ENCODE assay signal across 21 cellular contexts in the genomic region with DNA sequence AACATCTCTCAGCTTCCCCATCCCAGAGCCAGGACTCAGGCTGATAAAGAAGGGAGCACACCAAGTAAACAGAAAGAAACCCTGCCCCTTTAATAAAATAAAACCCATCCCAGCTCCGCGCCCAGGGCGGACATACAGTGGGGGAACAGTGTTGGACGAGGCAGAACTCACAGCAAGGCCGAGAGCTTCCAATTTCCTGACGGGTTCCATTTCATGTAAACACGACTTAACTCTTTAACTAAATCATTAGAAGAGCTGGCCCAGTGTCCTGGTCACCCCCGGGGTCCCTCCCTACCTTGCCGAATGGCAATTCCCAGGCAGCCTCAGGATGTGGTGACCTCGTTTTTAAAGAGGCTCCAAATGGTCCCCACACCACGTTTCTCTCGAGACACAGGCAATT.
"Had no signal": no experiment of that assay in that cellular context is flagged by ENCODE, and none has a peak within 500 bp of the region (broad histone marks: within the 10 kb centered on the region; RNA-seq: fewer than 3 reads in every experiment).

No MANE protein-coding gene starts in this region.

- H3K27ac ChIP-seq: epithelial cell of prostate, esophagus muscularis mucosa, gastrocnemius medialis, parathyroid adenoma, psoas muscle, suprapubic skin, thyroid gland, upper lobe of right lung, vagina had no signal

- H3K4me3 ChIP-seq: esophagus muscularis mucosa, gastrocnemius medialis, psoas muscle, smooth muscle cell, suprapubic skin, thyroid gland, upper lobe of right lung, vagina had no signal

- H2AFZ ChIP-seq: parathyroid adenoma had no signal

- H3K9me3 Mint-ChIP-seq: immature natural killer cell; stimulated activated effector memory CD8-positive, alpha-beta T cell treated with anti-CD3 and anti-CD28 coated beads, Interleukin-12 subunit alpha, Interleukin-12 subunit beta, amount 100 ng/mL, for 72 hours had no signal

- H3K9ac ChIP-seq: parathyroid adenoma had no signal

- H3K27ac Mint-ChIP-seq: immature natural killer cell; stimulated activated effector memory CD8-positive, alpha-beta T cell treated with anti-CD3 and anti-CD28 coated beads, Interleukin-12 subunit alpha, Interleukin-12 subunit beta, amount 100 ng/mL, for 72 hours had no signal

- ATAC-seq: gastrocnemius medialis; naive thymus-derived CD8-positive, alpha-beta T cell; psoas muscle; sciatic nerve; stimulated activated effector memory CD8-positive, alpha-beta T cell treated with anti-CD3 and anti-CD28 coated beads, Interleukin-12 subunit alpha, Interleukin-12 subunit beta, amount 100 ng/mL, for 72 hours; stimulated activated naive CD8-positive, alpha-beta T cell treated with anti-CD3 and anti-CD28 coated beads, Interleukin-15, Interleukin-2, amounts not matched to agents 100 U/mL and 50 U/mL, for 24 hours; upper lobe of right lung had no signal

- H3K4me3 Mint-ChIP-seq: immature natural killer cell; naive thymus-derived CD8-positive, alpha-beta T cell; stimulated activated effector memory CD8-positive, alpha-beta T cell treated with anti-CD3 and anti-CD28 coated beads, Interleukin-12 subunit alpha, Interleukin-12 subunit beta, amount 100 ng/mL, for 72 hours had no signal

- DNase-seq: effector memory CD4-positive, alpha-beta T cell; gastrocnemius medialis; glutamatergic neuron; immature natural killer cell; mesendoderm; occipital lobe; psoas muscle; stimulated activated CD4-positive, alpha-beta T cell treated with anti-CD3 and anti-CD28 coated beads, Interleukin-2, amount 100 ng/mL, for 48 hours; stimulated activated CD8-positive, alpha-beta memory T cell treated with anti-CD3 and anti-CD28 coated beads, Interleukin-4, amount 100 ng/mL, for 48 hours; stimulated activated naive CD8-positive, alpha-beta T cell treated with anti-CD3 and anti-CD28 coated beads, Interleukin-15, Interleukin-2, amounts not matched to agents 100 U/mL and 50 U/mL, for 24 hours; thyroid gland; upper lobe of right lung had no signal

- H3K4me1 ChIP-seq: esophagus muscularis mucosa, gastrocnemius medialis, parathyroid adenoma, psoas muscle, suprapubic skin, thyroid gland, upper lobe of right lung, vagina had no signal

- H3K27me3 ChIP-seq: thyroid gland, vagina had no signal

- H3K4me1 Mint-ChIP-seq: immature natural killer cell; naive thymus-derived CD8-positive, alpha-beta T cell; stimulated activated effector memory CD8-positive, alpha-beta T cell treated with anti-CD3 and anti-CD28 coated beads, Interleukin-12 subunit alpha, Interleukin-12 subunit beta, amount 100 ng/mL, for 72 hours had no signal

- H3K36me3 Mint-ChIP-seq: immature natural killer cell; naive thymus-derived CD8-positive, alpha-beta T cell; stimulated activated effector memory CD8-positive, alpha-beta T cell treated with anti-CD3 and anti-CD28 coated beads, Interleukin-12 subunit alpha, Interleukin-12 subunit beta, amount 100 ng/mL, for 72 hours had no signal

- H3K79me2 ChIP-seq: parathyroid adenoma had no signal

- H3K36me3 ChIP-seq: esophagus muscularis mucosa, gastrocnemius medialis, suprapubic skin, thyroid gland, upper lobe of right lung, vagina had no signal

- H3K9me3 ChIP-seq: gastrocnemius medialis, thyroid gland, upper lobe of right lung, vagina had no signal

- H3K4me2 ChIP-seq: smooth muscle cell had no signal
